Comparison of ENCODE assay signal across 7 cellular contexts in genomic region chr6:17156112-17156921, GRCh38. TPM values are rescaled to one million over a fixed set of nuclear protein-coding genes. Genes with fewer than 3 reads are reported as not detected.
A peak's percentile ranks its signal among the peaks of the same experiment; 100 is the strongest.
DNase-seq lines count a peak whose midpoint lies in the region; FAIRE-seq and TF ChIP-seq lines count a peak whose summit lies in the region.

No MANE protein-coding gene starts in this region.

- H3K9me3 ChIP-seq in MG63 (no peaks in the 10 kb centered on the region; the same call in 1 of the 2 replicates), SJCRH30 (replicated peaks) (no peaks in the 10 kb centered on the region), trophoblast cell (ENCODE audit: insufficient read depth, low read depth, low read length) (peaks cover 1% of the 10 kb centered on the region), vagina (no peaks in the 10 kb centered on the region)

- FAIRE-seq in GM12892 (lab: Jason Lieb, UNC) (peak; percentile 76), frontal cortex (lab: Jason Lieb, UNC) (peak; percentile 93)

- intact Hi-C loops in vagina (cut with DNase I), result loop anchor here (5.0 to 10.0 kb wide), 2 partner anchors 426 to 648 kb away; no protein-coding TSS in a partner anchor

- no peaks in the 10 kb centered on the region for H3K79me2 ChIP-seq in trophoblast cell (ENCODE audit: control insufficient read depth, insufficient read depth, low read length, poor library complexity)

- H4K8ac ChIP-seq in trophoblast cell (ENCODE audit: low read depth, low read length), result no peak overlapping the region

- no peak overlapping the region for H3K4ac ChIP-seq in trophoblast cell (ENCODE audit: low read depth, low read length)

- no peaks in the 10 kb centered on the region for H3K36me3 ChIP-seq in MG63
- H3K36me3 ChIP-seq in SJCRH30, result no peaks in the 10 kb centered on the region
- H3K36me3 ChIP-seq in trophoblast cell (ENCODE audit: control insufficient read depth in 1 of 2, insufficient read depth in 2 of 2, low read length in 2 of 2), result no peaks in the 10 kb centered on the region
- H3K36me3 ChIP-seq in vagina, result no peaks in the 10 kb centered on the region

- no CpG with 5 or more reads among the region's 4 CpGs for WGBS in trophoblast cell (ENCODE audit: extremely low coverage, insufficient coverage, insufficient read length)

- H3K27me3 ChIP-seq in MG63 (no peaks in the 10 kb centered on the region), SJCRH30 (no peaks in the 10 kb centered on the region), trophoblast cell (ENCODE audit: insufficient read depth, low read length) (no peaks in the 10 kb centered on the region), vagina (no peaks in the 10 kb centered on the region)

- H3K4me1 ChIP-seq in SJCRH30, result no peaks in the 10 kb centered on the region
- H3K4me1 ChIP-seq in trophoblast cell (ENCODE audit: control insufficient read depth in 1 of 2, insufficient read depth in 2 of 2, low read length in 2 of 2), result no peaks in the 10 kb centered on the region
- H3K4me1 ChIP-seq in vagina, result no peaks in the 10 kb centered on the region

- no peak overlapping the region for H2BK12ac ChIP-seq in trophoblast cell (ENCODE audit: low read length)

- TF ChIP-seq POLR2A in GM12892 (IDR thresholded peaks at IDR 0.05; ENCODE audit: low read depth, low read length) (no peak), vagina (IDR thresholded peaks at IDR 0.05) (no peak)

- no peaks in the 10 kb centered on the region for H3K79me1 ChIP-seq in trophoblast cell (ENCODE audit: low read length)

- H3K4me2 ChIP-seq in trophoblast cell (ENCODE audit: low read length), result no peak overlapping the region

- no peak overlapping the region for H3K23ac ChIP-seq in trophoblast cell (ENCODE audit: low read length)

- H3K9ac ChIP-seq in trophoblast cell (ENCODE audit: low read length), result no peak overlapping the region

- no peak for DNase-seq in GM12892 (ENCODE audit: insufficient read length)
- DNase-seq in MG63, result peak; percentile 17
- DNase-seq in SJCRH30, result peak; percentile 35 to 80
- DNase-seq in activated effector memory CD4-positive, alpha-beta T cell treated with anti-CD3 and anti-CD28 coated beads, Interleukin-2, amount 50 U/mL, for 16 hours, result peak; percentile 78
- peak; percentile 33 to 54 for DNase-seq in frontal cortex (ENCODE audit: low spot score in 2 of 2)
- peak; percentile 63 to 89 for DNase-seq in trophoblast cell
- DNase-seq in vagina (ENCODE audit: extremely low spot score in 2 of 2), result no peak

- peak; percentile 63 to 93 (median 85) for TF ChIP-seq CTCF in vagina (IDR thresholded peaks at IDR 0.05)

- H2AFZ ChIP-seq in trophoblast cell (ENCODE audit: insufficient read depth, low read length, poor library complexity), result no peak overlapping the region

- H4K91ac ChIP-seq in trophoblast cell (ENCODE audit: low read depth, low read length), result no peak overlapping the region

- no peak overlapping the region for H2BK120ac ChIP-seq in trophoblast cell (ENCODE audit: insufficient read depth, low read length, poor library complexity)

- H3K4me3 ChIP-seq in MG63, result no peak overlapping the region
- H3K4me3 ChIP-seq in SJCRH30, result no peak overlapping the region
- H3K4me3 ChIP-seq in trophoblast cell (ENCODE audit: low read depth, low read length), result no peak overlapping the region
- no peak overlapping the region for H3K4me3 ChIP-seq in vagina

- H3K14ac ChIP-seq in trophoblast cell (ENCODE audit: low read length), result no peak overlapping the region

- no peak overlapping the region for H3K18ac ChIP-seq in trophoblast cell (ENCODE audit: low read length)

- H3K27ac ChIP-seq in SJCRH30 (no peak overlapping the region), trophoblast cell (ENCODE audit: low read depth, low read length) (no peak overlapping the region), vagina (no peak overlapping the region)

- no peak overlapping the region for H2BK5ac ChIP-seq in trophoblast cell (ENCODE audit: low read depth, low read length, poor library complexity)

- no peak overlapping the region for H2AK5ac ChIP-seq in trophoblast cell (ENCODE audit: low read length)

- no peak overlapping the region for H4K12ac ChIP-seq in trophoblast cell (ENCODE audit: low read depth, low read length)

RNA-seq across cellular contexts. Expression of gene STMND1, which starts 54.5 kb away (rescaled TPM):
- polyA plus RNA-seq in GM12892 (2012; ENCODE audit: missing spikeins), result not detected
- total RNA-seq in MG63 (2014; rRNA removed; shearing (Covaris generic); ENCODE audit: low replicate concordance), result not detected in 2 replicates
- total RNA-seq in SJCRH30 (2014; rRNA removed; shearing (Covaris generic)), result not detected in 2 replicates
- not detected for total RNA-seq in frontal cortex
- polyA plus RNA-seq in trophoblast cell (2013), result 0.07 and 0.11 TPM in 2 replicates
- not detected for total RNA-seq in vagina

Comparison
In these comparisons a context has a peak if more than half of its experiments do, and no peak if none do; other contexts are left out.
1. DNase-seq: peak in MG63 (single experiment), SJCRH30 (2 of 2), activated effector memory CD4-positive, alpha-beta T cell treated with anti-CD3 and anti-CD28 coated beads, Interleukin-2, amount 50 U/mL, for 16 hours (single experiment), frontal cortex (2 of 2) and trophoblast cell (2 of 2); none in GM12892 (single experiment) and vagina (0 of 2).